In genomic region chr7:24401628-24402593, GRCh38 we compare ENCODE assay signal across 8 cellular contexts.
DNase-seq lines count a peak whose midpoint lies in the region; ATAC-seq and TF ChIP-seq lines count a peak whose summit lies in the region.

No MANE protein-coding gene starts in this region.

- POLR2A ChIA-PET in activated CD4-positive, alpha-beta memory T cell treated with anti-CD3 and anti-CD28 coated beads for 36 hours (lab: Charles Lee) = no interaction called here

- H3K9me3 Mint-ChIP-seq in stimulated activated effector memory CD8-positive, alpha-beta T cell treated with anti-CD3 and anti-CD28 coated beads, Interleukin-12 subunit alpha, Interleukin-12 subunit beta, amount 100 ng/mL, for 72 hours = no peaks in the 10 kb centered on the region
- no peaks in the 10 kb centered on the region for H3K9me3 Mint-ChIP-seq in activated CD4-positive, alpha-beta memory T cell treated with anti-CD3 and anti-CD28 coated beads for 36 hours

- DNase-seq in AG09319 (ENCODE audit: extremely low read depth, low read depth) (peak; percentile 5), NCI-H1092 (lab: John Stamatoyannopoulos, UW) (peak; percentile 11), T47D (ENCODE audit: low read depth in 1 of 2, low spot score in 1 of 2) (peak; percentile 29 to 72), midbrain (lab: John Stamatoyannopoulos, UW) (peak; percentile 14), NCI-H2227 treated with DMSO at 0.1 percent for 48 hours (lab: John Stamatoyannopoulos, UW) (no peak)
- DNase-seq in stimulated activated effector memory CD8-positive, alpha-beta T cell treated with anti-CD3 and anti-CD28 coated beads, Interleukin-12 subunit alpha, Interleukin-12 subunit beta, amount 100 ng/mL, for 72 hours (ENCODE audit: low spot score in 2 of 2) = no peak
- no peak for DNase-seq in activated CD4-positive, alpha-beta memory T cell treated with anti-CD3 and anti-CD28 coated beads for 36 hours

- H3K27ac Mint-ChIP-seq in stimulated activated effector memory CD8-positive, alpha-beta T cell treated with anti-CD3 and anti-CD28 coated beads, Interleukin-12 subunit alpha, Interleukin-12 subunit beta, amount 100 ng/mL, for 72 hours = no peak overlapping the region
- H3K27ac Mint-ChIP-seq in activated CD4-positive, alpha-beta memory T cell treated with anti-CD3 and anti-CD28 coated beads for 36 hours = no peak overlapping the region

- peak; percentile 70 for ATAC-seq in GM18517 (IDR thresholded peaks at IDR 0.05; ENCODE audit: unreplicated experiment)
- no peak for ATAC-seq in stimulated activated effector memory CD8-positive, alpha-beta T cell treated with anti-CD3 and anti-CD28 coated beads, Interleukin-12 subunit alpha, Interleukin-12 subunit beta, amount 100 ng/mL, for 72 hours

- in situ Hi-C loops in T47D (cut with HindIII; ENCODE audit: low pct_unique_long_range_greater_than_20kb, low sequenced_read_pairs) = no loop called here

- no peaks in the 10 kb centered on the region for H3K27me3 Mint-ChIP-seq in activated CD4-positive, alpha-beta memory T cell treated with anti-CD3 and anti-CD28 coated beads for 36 hours

- H3K4me3 Mint-ChIP-seq in stimulated activated effector memory CD8-positive, alpha-beta T cell treated with anti-CD3 and anti-CD28 coated beads, Interleukin-12 subunit alpha, Interleukin-12 subunit beta, amount 100 ng/mL, for 72 hours = no peak overlapping the region
- H3K4me3 Mint-ChIP-seq in activated CD4-positive, alpha-beta memory T cell treated with anti-CD3 and anti-CD28 coated beads for 36 hours = no peak overlapping the region

- H3K4me1 Mint-ChIP-seq in stimulated activated effector memory CD8-positive, alpha-beta T cell treated with anti-CD3 and anti-CD28 coated beads, Interleukin-12 subunit alpha, Interleukin-12 subunit beta, amount 100 ng/mL, for 72 hours = peaks cover 11% of the 10 kb centered on the region
- H3K4me1 Mint-ChIP-seq in activated CD4-positive, alpha-beta memory T cell treated with anti-CD3 and anti-CD28 coated beads for 36 hours (ENCODE audit: low read depth) = peaks cover 8% of the 10 kb centered on the region

- H3K36me3 Mint-ChIP-seq in stimulated activated effector memory CD8-positive, alpha-beta T cell treated with anti-CD3 and anti-CD28 coated beads, Interleukin-12 subunit alpha, Interleukin-12 subunit beta, amount 100 ng/mL, for 72 hours = no peaks in the 10 kb centered on the region
- no peaks in the 10 kb centered on the region for H3K36me3 Mint-ChIP-seq in activated CD4-positive, alpha-beta memory T cell treated with anti-CD3 and anti-CD28 coated beads for 36 hours

- CTCF ChIA-PET in activated CD4-positive, alpha-beta memory T cell treated with anti-CD3 and anti-CD28 coated beads for 36 hours (lab: Charles Lee) = interaction anchor here (0.7 kb wide), 1 partner anchor 178 kb away, joined by 3 read pairs; no protein-coding TSS in a partner anchor

- intact Hi-C loops in activated CD4-positive, alpha-beta memory T cell treated with anti-CD3 and anti-CD28 coated beads for 36 hours (cut with micrococcal nuclease) = loop anchor here (5.0 to 10.0 kb wide), 3 partner anchors 170 to 263 kb away; partner anchors contain the start of gene PALS2

- peak; percentile 56 for TF ChIP-seq CTCF in AG09319 (IDR thresholded peaks at IDR 0.05; ENCODE audit: low read depth, low read length)

Comparison
In these comparisons a context has a peak if more than half of its experiments do, and no peak if none do; other contexts are left out.
1. DNase-seq: peak in AG09319 (single experiment), NCI-H1092 (single experiment), T47D (2 of 2) and midbrain (single experiment); none in NCI-H2227 treated with DMSO at 0.1 percent for 48 hours (single experiment), stimulated activated effector memory CD8-positive, alpha-beta T cell treated with anti-CD3 and anti-CD28 coated beads, Interleukin-12 subunit alpha, Interleukin-12 subunit beta, amount 100 ng/mL, for 72 hours (0 of 2) and activated CD4-positive, alpha-beta memory T cell treated with anti-CD3 and anti-CD28 coated beads for 36 hours (single experiment).